In the genomic region with DNA sequence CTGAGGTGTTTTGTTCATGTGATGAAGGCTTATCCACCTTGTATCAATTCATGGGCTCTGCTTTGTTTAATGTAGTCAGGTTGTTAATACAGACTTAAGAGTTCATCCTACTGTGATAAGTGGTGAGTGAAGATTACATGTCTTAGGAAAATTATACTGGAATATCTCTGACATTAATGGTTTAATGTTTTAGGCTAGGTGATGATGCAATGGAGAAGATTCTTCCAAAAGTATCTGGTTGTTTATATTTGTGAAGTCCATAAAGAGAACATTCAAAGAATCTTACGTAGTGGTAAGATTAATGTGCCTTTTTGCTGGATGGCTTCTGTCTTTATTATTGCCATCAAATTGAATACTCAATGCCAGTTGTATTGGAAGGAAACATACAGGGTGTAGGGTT, we compare ENCODE assay signal across 19 cellular contexts.
"Had no signal": no experiment of that assay in that cellular context is flagged by ENCODE, and none has a peak within 500 bp of the region (broad histone marks: within the 10 kb centered on the region; RNA-seq: fewer than 3 reads in every experiment).

No MANE protein-coding gene starts in this region.

- H3K27me3 Mint-ChIP-seq: IgD-negative memory B cell, T-cell had no signal

- DNase-seq: KBM-7, MV-4-11, NCI-H1048, NCI-H1105, NCI-H1436 treated with DMSO at 0.1 percent for 48 hours, NCI-H1694, NCI-H187 treated with DMSO at 0.1 percent for 48 hours, NCI-H2029 treated with DMSO at 0.1 percent for 48 hours, NCI-H2171, NCI-H524, NCI-H526 treated with DMSO at 0.1 percent for 48 hours, NCI-H774, SHP77, SK-N-SH, SW 1271, T-cell had no signal

- H3K4me2 ChIP-seq: SK-N-SH had no signal

- H3K4me1 Mint-ChIP-seq: IgD-negative memory B cell, T-cell had no signal

- H3K9ac ChIP-seq: SK-N-SH had no signal

- H3K27ac Mint-ChIP-seq: IgD-negative memory B cell, T-cell had no signal

- H3K27ac ChIP-seq: HL-60, RWPE1 had no signal

- ATAC-seq: T-cell had no signal

- H3K9me2 ChIP-seq: SK-N-SH had no signal

- H3K4me3 Mint-ChIP-seq: IgD-negative memory B cell, T-cell had no signal
